ENCODE assay signal across 21 cellular contexts in genomic region chr2:70454936-70455544, GRCh38.
"Had no signal": no experiment of that assay in that cellular context is flagged by ENCODE, and none has a peak within 500 bp of the region (broad histone marks: within the 10 kb centered on the region; RNA-seq: fewer than 3 reads in every experiment).

No MANE protein-coding gene starts in this region.

- H3K9me3 Mint-ChIP-seq: memory B cell, mesothelial cell of epicardium, natural killer cell, neural crest cell had no signal

- H3K36me3 ChIP-seq: gastroesophageal sphincter, pancreas had no signal

- H3K4me3 Mint-ChIP-seq: memory B cell, mesothelial cell of epicardium, natural killer cell, neural crest cell had no signal

- H3K4me1 ChIP-seq: gastroesophageal sphincter had no signal

- H3K4me3 ChIP-seq: dorsolateral prefrontal cortex, esophagus squamous epithelium, gastroesophageal sphincter, pancreas had no signal

- DNase-seq: cortex of kidney; dorsolateral prefrontal cortex; effector CD8-positive, alpha-beta T cell; esophagus squamous epithelium; foreskin fibroblast; glutamatergic neuron; islet precursor cell; natural killer cell; occipital lobe; pancreas; right cardiac atrium; small intestine; stimulated activated CD4-positive, alpha-beta T cell treated with anti-CD3 and anti-CD28 coated beads, Interleukin-12 subunit alpha, Interleukin-12 subunit beta, amount 100 ng/mL, for 4 hours; stimulated activated naive CD4-positive, alpha-beta T cell treated with Interleukin-2 at 50 U/mL for 16 hours; trophoblast cell had no signal

- H3K27ac ChIP-seq: dorsolateral prefrontal cortex, esophagus squamous epithelium, gastroesophageal sphincter, pancreas had no signal

- ATAC-seq: gastroesophageal sphincter, left lobe of liver, natural killer cell, pancreas, right cardiac atrium had no signal

- H3K9me3 ChIP-seq: esophagus squamous epithelium, gastroesophageal sphincter, pancreas had no signal

- H3K36me3 Mint-ChIP-seq: memory B cell, mesothelial cell of epicardium, natural killer cell had no signal

- H3K27me3 ChIP-seq: dorsolateral prefrontal cortex, esophagus squamous epithelium, gastroesophageal sphincter, pancreas had no signal

- H3K4me1 Mint-ChIP-seq: memory B cell, mesothelial cell of epicardium, neural crest cell had no signal

- H3K27ac Mint-ChIP-seq: memory B cell, mesothelial cell of epicardium, natural killer cell, progenitor cell of endocrine pancreas had no signal
